8 cellular contexts compared by ENCODE assay signal in genomic region chr15:83107841-83108181, GRCh38. TPM values are rescaled to one million over a fixed set of nuclear protein-coding genes. Genes with fewer than 3 reads are reported as not detected.
DNase-seq lines count a peak whose midpoint lies in the region; ATAC-seq and TF ChIP-seq lines count a peak whose summit lies in the region.

No MANE protein-coding gene starts in this region.

- ATAC-seq in Right ventricle myocardium inferior (no peak), aorta (ENCODE audit: low FRiP score) (peak; percentile 19), HG02610 (IDR thresholded peaks at IDR 0.05; ENCODE audit: unreplicated experiment) (no peak), GM19452 (IDR thresholded peaks at IDR 0.05; ENCODE audit: unreplicated experiment) (no peak)

- DNase-seq in cardiac muscle cell (ENCODE audit: low read depth in 1 of 2, low spot score in 1 of 2) (no peak), Right ventricle myocardium inferior (ENCODE audit: missing footprints) (no peak), brain microvascular endothelial cell (no peak), mesendoderm (no peak), aorta (no peak), GOT3 (lab: John Stamatoyannopoulos, UW) (no peak)

- no peak overlapping the region for H2BK120ac ChIP-seq in mesendoderm (ENCODE audit: low read depth, low read length)

- intact Hi-C loops in Right ventricle myocardium inferior (cut with DNase I) (loop anchor here (5.0 kb wide), 2 partner anchors 41 to 96 kb away; partner anchors contain the start of genes BTBD1 and C15orf40), aorta (cut with DNase I) (loop anchor here in 1 of 2 donors (2.0 to 10.0 kb wide), 2 partner anchors 41 to 103 kb away; partner anchors contain the start of gene BTBD1)

- no peaks in the 10 kb centered on the region for H3K9me3 ChIP-seq in cardiac muscle cell (ENCODE audit: low read depth)
- H3K9me3 ChIP-seq in aorta (ENCODE audit: control insufficient read depth, low read length): no peaks in the 10 kb centered on the region

- H3K56ac ChIP-seq in mesendoderm (ENCODE audit: low read length): peak overlapping the region; percentile 81

- no peaks in the 10 kb centered on the region for H3K79me1 ChIP-seq in mesendoderm (ENCODE audit: low read length)

- peak overlapping the region; percentile 39 for H3K4ac ChIP-seq in mesendoderm (ENCODE audit: low read depth, low read length)

- no peak overlapping the region for H2BK5ac ChIP-seq in mesendoderm (ENCODE audit: low read length)

- no peak overlapping the region for H4K5ac ChIP-seq in mesendoderm (ENCODE audit: low read length)

- H3K4me2 ChIP-seq in mesendoderm (ENCODE audit: low read length): peak overlapping the region; percentile 35

- TF ChIP-seq CTCF in cardiac muscle cell (IDR thresholded peaks at IDR 0.05; ENCODE audit: low read depth, low read length) (no peak), brain microvascular endothelial cell (IDR thresholded peaks at IDR 0.05; ENCODE audit: low read depth, low read length, missing control alignments) (no peak)

- no peak overlapping the region for H4K8ac ChIP-seq in mesendoderm (ENCODE audit: low read depth, low read length)

- no peaks in the 10 kb centered on the region for H3K36me3 ChIP-seq in cardiac muscle cell
- no peaks in the 10 kb centered on the region for H3K36me3 ChIP-seq in brain microvascular endothelial cell (replicated peaks)
- H3K36me3 ChIP-seq in mesendoderm (ENCODE audit: control insufficient read depth, insufficient read depth, low read length): no peaks in the 10 kb centered on the region
- no peaks in the 10 kb centered on the region for H3K36me3 ChIP-seq in aorta (ENCODE audit: control insufficient read depth in 1 of 2, insufficient read depth in 2 of 2, low read length in 1 of 2)

- H3K27me3 ChIP-seq in cardiac muscle cell (peaks cover 55% of the 10 kb centered on the region), brain microvascular endothelial cell (replicated peaks) (no peaks in the 10 kb centered on the region), mesendoderm (ENCODE audit: insufficient read depth, low read length, poor library complexity) (no peaks in the 10 kb centered on the region), aorta (ENCODE audit: control insufficient read depth in 1 of 2, insufficient read depth in 2 of 2, low read length in 1 of 2) (no peaks in the 10 kb centered on the region)

- H3K23ac ChIP-seq in mesendoderm (ENCODE audit: low read length): no peak overlapping the region

- WGBS in mesendoderm (ENCODE audit: extremely low coverage, insufficient coverage, low lambda C conversion rate): no CpG with 5 or more reads among the region's 30 CpGs
- 1% methylated on average over 26 to 30 of the region's 30 CpGs for WGBS in aorta, 2 donors

- H2AK5ac ChIP-seq in mesendoderm (ENCODE audit: low read length): no peak overlapping the region

- H3K79me2 ChIP-seq in mesendoderm (ENCODE audit: control insufficient read depth, insufficient read depth, low read length): no peaks in the 10 kb centered on the region

- peak overlapping the region; percentile 6 for H3K18ac ChIP-seq in mesendoderm (ENCODE audit: low read length)

- H3K27ac ChIP-seq in cardiac muscle cell (no peak overlapping the region), brain microvascular endothelial cell (no peak overlapping the region), mesendoderm (ENCODE audit: low read depth, low read length) (no peak overlapping the region), aorta (ENCODE audit: low read depth in 1 of 2, low read length in 2 of 2) (no peak overlapping the region)

- H2BK15ac ChIP-seq in mesendoderm (replicated peaks; ENCODE audit: low read depth): no peak overlapping the region

- H3K4me3 ChIP-seq in cardiac muscle cell (peak overlapping the region; percentile 51), brain microvascular endothelial cell (ENCODE audit: low read depth, low read length) (peak overlapping the region; percentile 47), mesendoderm (ENCODE audit: low read length) (no peak overlapping the region), aorta (ENCODE audit: low read length in 2 of 2) (peak overlapping the region; percentile 24 to 48)

- in situ Hi-C loops in brain microvascular endothelial cell (cut with HindIII; ENCODE audit: low pct_ligation_motif_present, low sequenced_read_pairs): no loop called here

- H3K4me1 ChIP-seq in cardiac muscle cell (ENCODE audit: low read depth) (no peaks in the 10 kb centered on the region), mesendoderm (ENCODE audit: control insufficient read depth, low read depth, low read length) (no peaks in the 10 kb centered on the region), aorta (ENCODE audit: control insufficient read depth in 1 of 2, insufficient read depth in 2 of 2, low read length in 2 of 2) (no peaks in the 10 kb centered on the region)

- peak overlapping the region; percentile 61 for H3K9ac ChIP-seq in mesendoderm (ENCODE audit: low read length)

RNA-seq across cellular contexts. Expression of gene TM6SF1, which starts 0.4 kb away (rescaled TPM):
- total RNA-seq in cardiac muscle cell (0.49 and 1.3 TPM in 2 replicates), Right ventricle myocardium inferior (5.0 TPM), aorta (10 to 100 TPM in 1 of 2 donors, 1 to 10 TPM in 1; 7.9 to 11.3 TPM)
- polyA plus RNA-seq in cardiac muscle cell (1.8 and 2.8 TPM in 2 replicates), aorta (10 to 100 TPM in 1 of 2 donors, 1 to 10 TPM in 1; 2.2 to 13.0 TPM)
- 0.48 TPM for polyA plus RNA-seq in mesendoderm (2013, experiment 1 of 2)
- 0.76 TPM for polyA plus RNA-seq in mesendoderm (2013, experiment 2 of 2)

RNA-seq across cellular contexts. Expression of gene BTBD1, which starts 40.8 kb away (rescaled TPM):
- total RNA-seq in cardiac muscle cell (125 and 126 TPM in 2 replicates), Right ventricle myocardium inferior (150 TPM), aorta (10 to 100 TPM; 38.3 to 47.8 TPM)
- polyA plus RNA-seq in cardiac muscle cell (102 and 109 TPM in 2 replicates), aorta (10 to 100 TPM; 21.0 to 32.1 TPM)
- 25.5 TPM for polyA plus RNA-seq in mesendoderm (2013, experiment 1 of 2)
- 24.7 TPM for polyA plus RNA-seq in mesendoderm (2013, experiment 2 of 2)
